22 cellular contexts compared by ENCODE assay signal in the genomic region with DNA sequence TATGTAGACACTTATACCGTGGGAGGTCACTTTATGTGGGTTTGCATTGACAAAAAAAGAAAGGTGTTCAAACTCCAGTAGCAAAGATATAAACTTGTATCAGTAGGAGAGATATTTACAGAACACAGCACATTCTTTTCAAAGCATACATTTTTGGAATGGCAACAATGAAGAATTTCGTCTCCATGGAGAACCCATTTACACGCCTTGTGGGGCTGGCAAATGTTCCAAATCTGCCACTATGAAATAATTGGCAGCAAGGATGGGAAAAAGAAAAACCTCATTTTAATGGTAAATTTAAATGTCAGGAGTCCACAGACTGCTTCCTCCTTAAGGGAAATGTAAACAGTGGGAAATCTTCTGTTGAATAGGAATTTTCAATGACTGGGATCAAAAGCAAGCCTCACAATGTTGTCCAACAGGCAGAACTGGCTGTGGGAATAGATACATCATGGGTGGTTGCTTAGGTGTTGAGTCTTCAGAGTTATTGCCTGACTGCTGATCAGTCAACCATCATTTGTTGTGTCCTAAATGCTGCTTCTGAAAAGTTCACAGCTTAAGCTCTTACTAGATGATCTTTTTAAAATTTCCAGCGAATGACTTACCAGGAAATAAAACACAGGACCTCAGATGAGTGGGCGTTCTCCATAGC.
DNase-seq lines count a peak whose midpoint lies in the region; TF ChIP-seq lines count a peak whose summit lies in the region.
"Had no signal": no experiment of that assay in that cellular context is flagged by ENCODE, and none has a peak within 500 bp of the region (broad histone marks: within the 10 kb centered on the region; RNA-seq: fewer than 3 reads in every experiment).

No MANE protein-coding gene starts in this region.

- no peak overlapping the region for H3K14ac ChIP-seq in H9 (ENCODE audit: insufficient read depth, low read length)

- no peak overlapping the region for H3K23ac ChIP-seq in H9 (ENCODE audit: insufficient read length, low read depth, low read length)

- no peak overlapping the region for H2BK120ac ChIP-seq in H9 (ENCODE audit: low read depth, low read length, poor library complexity, severe bottlenecking)

- DNase-seq in EH (ENCODE audit: low read depth), result peak; percentile 34
- peak; percentile 93 for DNase-seq in NCI-H345 treated with DMSO at 0.1 percent for 48 hours (lab: John Stamatoyannopoulos, UW; ENCODE audit: unreplicated experiment)
- DNase-seq in epithelial cell of esophagus (ENCODE audit: low read depth), result peak; percentile 84
- peak; percentile 84 for DNase-seq in renal cortical epithelial cell (ENCODE audit: low read depth)
- no peak for DNase-seq in H9
- no peak for DNase-seq in NOMO-1 treated with dmso at 0.1 percent for 144 hours (lab: John Stamatoyannopoulos, UW; ENCODE audit: unreplicated experiment)
- DNase-seq in activated T-cell treated with anti-CD3 and anti-CD28 coated beads, Interleukin-2, amount 50 U/mL, for 48 hours, result no peak
- DNase-seq: activated CD4-positive, alpha-beta memory T cell treated with anti-CD3 and anti-CD28 coated beads, Interleukin-2, amount 10 ng/mL, durations not matched to agents 7 days and 5 days; activated naive CD4-positive, alpha-beta T cell treated with Interleukin-2 at 50 U/mL for 16 hours; effector memory CD4-positive, alpha-beta T cell; GDM1; naive thymus-derived CD4-positive, alpha-beta T cell; NCI-H1436; NCI-H510A; pancreas; SIG-M5; sigmoid colon; stimulated activated naive CD8-positive, alpha-beta T cell treated with anti-CD3 and anti-CD28 coated beads, Interleukin-15, Interleukin-2, amounts not matched to agents 100 U/mL and 50 U/mL, for 24 hours; T-helper 2 cell; tibial artery; WERI-Rb-1 had no signal

- no peak overlapping the region for H3K9ac ChIP-seq in H9 (ENCODE audit: extremely low read depth, insufficient read length, low read length)

- no peak overlapping the region for H3K4me3 ChIP-seq in epithelial cell of esophagus (ENCODE audit: low read length)
- H3K4me3 ChIP-seq: lung, pancreas, sigmoid colon, tibial artery had no signal

- H4K8ac ChIP-seq in H9 (replicated peaks; ENCODE audit: insufficient read length, low read depth, low read length), result no peak overlapping the region

- no peaks in the 10 kb centered on the region for H3K27me3 ChIP-seq in H9 (ENCODE audit: insufficient read depth, low read length)
- H3K27me3 ChIP-seq: pancreas, sigmoid colon, tibial artery had no signal

- H4K20me1 ChIP-seq in H9 (ENCODE audit: control insufficient read depth, insufficient read depth, insufficient read length), result no peaks in the 10 kb centered on the region

- no peaks in the 10 kb centered on the region for H3K79me2 ChIP-seq in H9 (ENCODE audit: insufficient read depth, low read length)

- no peak overlapping the region for H2BK12ac ChIP-seq in H9 (ENCODE audit: insufficient read length, low read depth, low read length)

- no peak overlapping the region for H3K4me2 ChIP-seq in H9 (ENCODE audit: insufficient read depth, insufficient read length, low read length)

- H3K36me3 Mint-ChIP-seq in H9 (ENCODE audit: insufficient read depth in 1 of 3, low read depth in 3 of 3), result peaks cover 15 to 29% (median 26%) of the 10 kb centered on the region in 3 experiments
- H3K36me3 Mint-ChIP-seq: naive thymus-derived CD4-positive, alpha-beta T cell had no signal

- no peak overlapping the region for H2AK5ac ChIP-seq in H9 (ENCODE audit: insufficient read length, low read length)

- H2BK5ac ChIP-seq in H9 (ENCODE audit: insufficient read length, low read length), result no peak overlapping the region

- no peak overlapping the region for H3K27ac ChIP-seq in H9 (ENCODE audit: insufficient read length, low read depth, low read length)
- H3K27ac ChIP-seq: pancreas, sigmoid colon, tibial artery, WERI-Rb-1 had no signal

- no peak overlapping the region for H3T11ph ChIP-seq in H9 (ENCODE audit: low read length)

- H3K18ac ChIP-seq in H9 (ENCODE audit: insufficient read length, low read depth, low read length), result no peak overlapping the region

- no peaks in the 10 kb centered on the region for H3K23me2 ChIP-seq in H9 (ENCODE audit: insufficient read length, low read depth, low read length, poor library complexity, severe bottlenecking)

- TF ChIP-seq CTCF in epithelial cell of esophagus (IDR thresholded peaks at IDR 0.05; ENCODE audit: insufficient read depth, low read depth, low read length, missing control alignments) (no peak), H9 (conservative IDR thresholded peaks at IDR 0.05) (no peak)

- peaks cover 28 to 29% of the 10 kb centered on the region in 2 experiments for H3K9me3 Mint-ChIP-seq in H9

- no peak overlapping the region for H2AFZ ChIP-seq in H9 (ENCODE audit: low read length)

- WGBS in H9 (ENCODE audit: extremely low coverage, insufficient read length, low lambda C conversion rate), result no CpG with 5 or more reads among the region's 5 CpGs

- H3K4ac ChIP-seq in H9 (ENCODE audit: low read depth, low read length), result no peak overlapping the region

- 0 out of 7 replicates have a peak overlapping the region, but pooled peaks of 1 of the 3 experiments have one; percentile 12 for H3K27ac Mint-ChIP-seq in H9
- H3K27ac Mint-ChIP-seq: activated CD4-positive, alpha-beta memory T cell treated with anti-CD3 and anti-CD28 coated beads, Interleukin-2, amount 10 ng/mL, durations not matched to agents 7 days and 5 days; naive thymus-derived CD4-positive, alpha-beta T cell had no signal

- H3K4me1 ChIP-seq in H9 (ENCODE audit: insufficient read depth, low read length), result peaks cover 3% of the 10 kb centered on the region; the same call in 1 of the 2 replicates

- no peaks in the 10 kb centered on the region; the same call in 1 of the 2 replicates for H3K27me3 Mint-ChIP-seq in H9 (ENCODE audit: low read depth)
- H3K27me3 Mint-ChIP-seq: activated CD4-positive, alpha-beta memory T cell treated with anti-CD3 and anti-CD28 coated beads, Interleukin-2, amount 10 ng/mL, durations not matched to agents 7 days and 5 days; naive thymus-derived CD4-positive, alpha-beta T cell had no signal

- no peak overlapping the region for H3K56ac ChIP-seq in H9 (ENCODE audit: insufficient read length, low read depth, low read length)

- H4K5ac ChIP-seq in H9 (ENCODE audit: insufficient read length, low read depth, low read length), result no peak overlapping the region

- no peak overlapping the region for H2BK20ac ChIP-seq in H9 (ENCODE audit: low read depth, low read length, poor library complexity, severe bottlenecking)

- no peaks in the 10 kb centered on the region for H3K79me1 ChIP-seq in H9 (ENCODE audit: insufficient read depth, low read depth, low read length, poor library complexity, severe bottlenecking)

- no peak overlapping the region for H4K91ac ChIP-seq in H9 (ENCODE audit: insufficient read length, low read depth, low read length)

- peaks cover 6% of the 10 kb centered on the region for H3K9me3 ChIP-seq in H9 (ENCODE audit: control insufficient read depth, low read depth, low read length)
- H3K9me3 ChIP-seq: pancreas, sigmoid colon, tibial artery had no signal

- no peak overlapping the region for H2BK15ac ChIP-seq in H9 (ENCODE audit: low read depth, low read length)

- H3K4me1 Mint-ChIP-seq in H9, result peaks cover 18 to 24% of the 10 kb centered on the region in 2 experiments
- H3K4me1 Mint-ChIP-seq: activated CD4-positive, alpha-beta memory T cell treated with anti-CD3 and anti-CD28 coated beads, Interleukin-2, amount 10 ng/mL, durations not matched to agents 7 days and 5 days; naive thymus-derived CD4-positive, alpha-beta T cell had no signal

- no peak overlapping the region for H3K4me3 Mint-ChIP-seq in H9
- H3K4me3 Mint-ChIP-seq: activated CD4-positive, alpha-beta memory T cell treated with anti-CD3 and anti-CD28 coated beads, Interleukin-2, amount 10 ng/mL, durations not matched to agents 7 days and 5 days; naive thymus-derived CD4-positive, alpha-beta T cell had no signal

Comparison
In these comparisons a context has a peak if more than half of its experiments do, and no peak if none do; other contexts are left out.
1. DNase-seq: peak in EH (single experiment), NCI-H345 treated with DMSO at 0.1 percent for 48 hours (single experiment), epithelial cell of esophagus (single experiment) and renal cortical epithelial cell (single experiment); none in H9 (single experiment), NOMO-1 treated with dmso at 0.1 percent for 144 hours (single experiment) and activated T-cell treated with anti-CD3 and anti-CD28 coated beads, Interleukin-2, amount 50 U/mL, for 48 hours (0 of 2).